In genomic region chr19:40147693-40148347, GRCh38 we compare ENCODE assay signal across 1 cellular context.
TF ChIP-seq lines count a peak whose summit lies in the region.

No MANE protein-coding gene starts in this region.

TF ChIP-seq in K562, 482 proteins besides CTCF, POLR2A, EP300 and RAD21 (continued from another document):
- TF ChIP-seq FOSL1 (tag; conservative IDR thresholded peaks at IDR 0.05) (0 out of 2 replicates have a peak, but pooled peaks have one; percentile 12), SP2 (IDR thresholded peaks at IDR 0.05; ENCODE audit: extremely low read depth, low read depth, low read length, poor library complexity, severe bottlenecking) (no peak), SPI1 (IDR thresholded peaks at IDR 0.05; ENCODE audit: borderline replicate concordance, low read depth, low read length) (0 out of 2 replicates have a peak, but pooled peaks have one; percentile 1)
TF ChIP-seq in K562: peak in this region for 3.
